1 cellular context compared by ENCODE assay signal in the genomic region with DNA sequence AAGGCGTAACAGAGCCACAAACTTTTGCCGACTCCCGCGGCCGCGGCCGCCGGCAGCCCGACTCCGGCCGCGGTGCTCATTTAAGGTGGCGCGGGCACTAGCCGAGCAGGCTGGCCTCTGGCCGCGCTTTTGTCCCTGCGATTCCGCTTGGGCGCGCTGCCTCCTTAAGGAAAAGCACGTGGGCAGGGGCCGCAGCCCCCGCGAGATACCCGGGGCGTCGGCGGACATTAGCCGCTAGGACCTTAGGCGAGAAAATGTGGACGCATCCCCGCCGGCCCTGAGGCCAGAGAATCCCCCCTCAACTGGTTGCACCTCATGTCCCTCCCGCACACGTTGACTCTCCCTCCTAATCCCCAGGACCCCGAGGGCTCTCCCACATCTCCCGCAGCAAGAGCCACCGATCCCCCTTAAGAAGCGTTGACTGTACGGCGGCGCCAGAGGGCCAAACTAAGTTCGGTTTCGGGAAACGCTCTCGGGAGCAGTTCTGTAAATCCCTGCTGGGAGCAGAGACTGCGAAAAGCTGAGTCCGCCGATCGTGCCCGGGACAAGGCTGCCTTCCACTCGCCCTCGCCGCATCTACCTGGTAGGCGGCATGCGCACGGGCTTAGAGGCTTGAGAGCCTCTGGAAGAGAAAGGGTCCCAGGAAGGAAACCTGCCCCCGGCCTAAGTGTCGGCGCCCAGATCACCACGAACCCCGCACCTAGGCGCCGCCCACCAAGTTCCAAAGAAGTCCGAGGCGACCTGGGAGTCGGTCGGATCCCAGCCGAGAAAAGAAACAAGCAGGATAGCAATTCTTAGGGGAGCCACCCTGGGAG.
TF ChIP-seq lines count a peak whose summit lies in the region.

No MANE protein-coding gene starts in this region.

TF ChIP-seq in HepG2, 621 proteins besides CTCF, POLR2A, EP300 and RAD21 (continued from another document and continues in another):
- TF ChIP-seq, protein P1, sequence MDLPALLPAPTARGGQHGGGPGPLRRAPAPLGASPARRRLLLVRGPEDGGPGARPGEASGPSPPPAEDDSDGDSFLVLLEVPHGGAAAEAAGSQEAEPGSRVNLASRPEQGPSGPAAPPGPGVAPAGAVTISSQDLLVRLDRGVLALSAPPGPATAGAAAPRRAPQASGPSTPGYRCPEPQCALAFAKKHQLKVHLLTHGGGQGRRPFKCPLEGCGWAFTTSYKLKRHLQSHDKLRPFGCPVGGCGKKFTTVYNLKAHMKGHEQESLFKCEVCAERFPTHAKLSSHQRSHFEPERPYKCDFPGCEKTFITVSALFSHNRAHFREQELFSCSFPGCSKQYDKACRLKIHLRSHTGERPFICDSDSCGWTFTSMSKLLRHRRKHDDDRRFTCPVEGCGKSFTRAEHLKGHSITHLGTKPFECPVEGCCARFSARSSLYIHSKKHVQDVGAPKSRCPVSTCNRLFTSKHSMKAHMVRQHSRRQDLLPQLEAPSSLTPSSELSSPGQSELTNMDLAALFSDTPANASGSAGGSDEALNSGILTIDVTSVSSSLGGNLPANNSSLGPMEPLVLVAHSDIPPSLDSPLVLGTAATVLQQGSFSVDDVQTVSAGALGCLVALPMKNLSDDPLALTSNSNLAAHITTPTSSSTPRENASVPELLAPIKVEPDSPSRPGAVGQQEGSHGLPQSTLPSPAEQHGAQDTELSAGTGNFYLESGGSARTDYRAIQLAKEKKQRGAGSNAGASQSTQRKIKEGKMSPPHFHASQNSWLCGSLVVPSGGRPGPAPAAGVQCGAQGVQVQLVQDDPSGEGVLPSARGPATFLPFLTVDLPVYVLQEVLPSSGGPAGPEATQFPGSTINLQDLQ (CRISPR knock-in tag; IDR thresholded peaks at IDR 0.05), result peak; percentile 94
- peak; percentile 81; the same call in 1 of the 2 replicates for TF ChIP-seq SIN3A (IDR thresholded peaks at IDR 0.05; ENCODE audit: borderline replicate concordance, low read depth, low read length)
- TF ChIP-seq PRPF4 (IDR thresholded peaks at IDR 0.05; ENCODE audit: low read depth, low read length, poor library complexity, severe bottlenecking), result peak; percentile 58
- TF ChIP-seq, protein P2, sequence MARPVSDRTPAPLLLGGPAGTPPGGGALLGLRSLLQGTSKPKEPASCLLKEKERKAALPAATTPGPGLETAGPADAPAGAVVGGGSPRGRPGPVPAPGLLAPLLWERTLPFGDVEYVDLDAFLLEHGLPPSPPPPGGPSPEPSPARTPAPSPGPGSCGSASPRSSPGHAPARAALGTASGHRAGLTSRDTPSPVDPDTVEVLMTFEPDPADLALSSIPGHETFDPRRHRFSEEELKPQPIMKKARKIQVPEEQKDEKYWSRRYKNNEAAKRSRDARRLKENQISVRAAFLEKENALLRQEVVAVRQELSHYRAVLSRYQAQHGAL (CRISPR knock-in tag; IDR thresholded peaks at IDR 0.05; ENCODE audit: not compliant biosample characterization), result no peak
- TF ChIP-seq, protein P3, sequence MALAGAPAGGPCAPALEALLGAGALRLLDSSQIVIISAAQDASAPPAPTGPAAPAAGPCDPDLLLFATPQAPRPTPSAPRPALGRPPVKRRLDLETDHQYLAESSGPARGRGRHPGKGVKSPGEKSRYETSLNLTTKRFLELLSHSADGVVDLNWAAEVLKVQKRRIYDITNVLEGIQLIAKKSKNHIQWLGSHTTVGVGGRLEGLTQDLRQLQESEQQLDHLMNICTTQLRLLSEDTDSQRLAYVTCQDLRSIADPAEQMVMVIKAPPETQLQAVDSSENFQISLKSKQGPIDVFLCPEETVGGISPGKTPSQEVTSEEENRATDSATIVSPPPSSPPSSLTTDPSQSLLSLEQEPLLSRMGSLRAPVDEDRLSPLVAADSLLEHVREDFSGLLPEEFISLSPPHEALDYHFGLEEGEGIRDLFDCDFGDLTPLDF (CRISPR knock-in tag; IDR thresholded peaks at IDR 0.05), result no peak
- TF ChIP-seq NR1H2 (CRISPR knock-in tag; IDR thresholded peaks at IDR 0.05; ENCODE audit: borderline replicate concordance, low read depth), result peak; percentile 85; the same call in 1 of the 2 replicates
- TF ChIP-seq HDAC2 (CRISPR knock-in tag; IDR thresholded peaks at IDR 0.05), result 0 out of 2 replicates have a peak, but pooled peaks have one; percentile 39
- TF ChIP-seq, protein P4, sequence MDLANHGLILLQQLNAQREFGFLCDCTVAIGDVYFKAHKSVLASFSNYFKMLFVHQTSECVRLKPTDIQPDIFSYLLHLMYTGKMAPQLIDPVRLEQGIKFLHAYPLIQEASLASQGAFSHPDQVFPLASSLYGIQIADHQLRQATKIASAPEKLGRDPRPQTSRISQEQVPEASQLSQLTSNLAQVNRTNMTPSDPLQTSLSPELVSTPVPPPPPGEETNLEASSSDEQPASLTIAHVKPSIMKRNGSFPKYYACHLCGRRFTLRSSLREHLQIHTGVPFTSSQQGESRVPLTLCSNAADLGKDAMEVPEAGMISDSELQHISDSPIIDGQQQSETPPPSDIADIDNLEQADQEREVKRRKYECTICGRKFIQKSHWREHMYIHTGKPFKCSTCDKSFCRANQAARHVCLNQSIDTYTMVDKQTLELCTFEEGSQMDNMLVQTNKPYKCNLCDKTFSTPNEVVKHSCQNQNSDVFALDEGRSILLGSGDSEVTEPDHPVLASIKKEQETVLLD (CRISPR knock-in tag; IDR thresholded peaks at IDR 0.05; ENCODE audit: low read depth), result 0 out of 2 replicates have a peak, but pooled peaks have one; percentile 56
- TF ChIP-seq ZNF562 (CRISPR knock-in tag; IDR thresholded peaks at IDR 0.05; ENCODE audit: borderline replicate concordance), result peak; percentile 76
- TF ChIP-seq CENPT (CRISPR knock-in tag; IDR thresholded peaks at IDR 0.05; ENCODE audit: low read depth), result peak; percentile 92; the same call in 1 of the 2 replicates
- TF ChIP-seq, protein P5, sequence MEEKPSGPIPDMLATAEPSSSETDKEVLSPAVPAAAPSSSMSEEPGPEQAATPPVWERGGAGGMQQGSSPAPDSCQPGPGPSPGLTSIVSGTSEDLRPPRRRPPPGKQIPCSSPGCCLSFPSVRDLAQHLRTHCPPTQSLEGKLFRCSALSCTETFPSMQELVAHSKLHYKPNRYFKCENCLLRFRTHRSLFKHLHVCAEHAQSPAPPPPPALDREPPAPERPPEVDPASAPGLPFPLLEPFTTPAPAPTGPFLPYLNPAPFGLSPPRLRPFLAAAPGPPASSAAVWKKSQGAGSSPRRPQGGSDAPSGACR (CRISPR knock-in tag; IDR thresholded peaks at IDR 0.05), result peak; percentile 70; the same call in 1 of the 2 replicates
- TF ChIP-seq, protein P6, sequence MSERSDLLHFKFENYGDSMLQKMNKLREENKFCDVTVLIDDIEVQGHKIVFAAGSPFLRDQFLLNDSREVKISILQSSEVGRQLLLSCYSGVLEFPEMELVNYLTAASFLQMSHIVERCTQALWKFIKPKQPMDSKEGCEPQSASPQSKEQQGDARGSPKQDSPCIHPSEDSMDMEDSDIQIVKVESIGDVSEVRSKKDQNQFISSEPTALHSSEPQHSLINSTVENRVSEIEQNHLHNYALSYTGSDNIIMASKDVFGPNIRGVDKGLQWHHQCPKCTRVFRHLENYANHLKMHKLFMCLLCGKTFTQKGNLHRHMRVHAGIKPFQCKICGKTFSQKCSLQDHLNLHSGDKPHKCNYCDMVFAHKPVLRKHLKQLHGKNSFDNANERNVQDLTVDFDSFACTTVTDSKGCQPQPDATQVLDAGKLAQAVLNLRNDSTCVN (CRISPR knock-in tag; IDR thresholded peaks at IDR 0.05; ENCODE audit: borderline replicate concordance), result peak; percentile 71; the same call in 1 of the 2 replicates
- TF ChIP-seq, protein P7, sequence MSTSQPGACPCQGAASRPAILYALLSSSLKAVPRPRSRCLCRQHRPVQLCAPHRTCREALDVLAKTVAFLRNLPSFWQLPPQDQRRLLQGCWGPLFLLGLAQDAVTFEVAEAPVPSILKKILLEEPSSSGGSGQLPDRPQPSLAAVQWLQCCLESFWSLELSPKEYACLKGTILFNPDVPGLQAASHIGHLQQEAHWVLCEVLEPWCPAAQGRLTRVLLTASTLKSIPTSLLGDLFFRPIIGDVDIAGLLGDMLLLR (CRISPR knock-in tag; IDR thresholded peaks at IDR 0.05), result peak; percentile 53; the same call in 1 of the 2 replicates
- peak; percentile 88 for TF ChIP-seq ZBTB20 (CRISPR knock-in tag; IDR thresholded peaks at IDR 0.05; ENCODE audit: borderline replicate concordance, low read depth)
- no peak; the same call in 1 of the 2 replicates for TF ChIP-seq CBX2 (IDR thresholded peaks at IDR 0.05; ENCODE audit: low read depth, low read length)
- peak; percentile 34; the same call in 1 of the 2 replicates for TF ChIP-seq CBX2 (CRISPR knock-in tag; IDR thresholded peaks at IDR 0.05; ENCODE audit: low read depth)
- peak; percentile 93 for TF ChIP-seq ZNF883 (CRISPR knock-in tag; IDR thresholded peaks at IDR 0.05; ENCODE audit: not compliant biosample characterization)
- TF ChIP-seq HNF4A (CRISPR knock-in tag; IDR thresholded peaks at IDR 0.05), result no peak
- TF ChIP-seq, protein P8, sequence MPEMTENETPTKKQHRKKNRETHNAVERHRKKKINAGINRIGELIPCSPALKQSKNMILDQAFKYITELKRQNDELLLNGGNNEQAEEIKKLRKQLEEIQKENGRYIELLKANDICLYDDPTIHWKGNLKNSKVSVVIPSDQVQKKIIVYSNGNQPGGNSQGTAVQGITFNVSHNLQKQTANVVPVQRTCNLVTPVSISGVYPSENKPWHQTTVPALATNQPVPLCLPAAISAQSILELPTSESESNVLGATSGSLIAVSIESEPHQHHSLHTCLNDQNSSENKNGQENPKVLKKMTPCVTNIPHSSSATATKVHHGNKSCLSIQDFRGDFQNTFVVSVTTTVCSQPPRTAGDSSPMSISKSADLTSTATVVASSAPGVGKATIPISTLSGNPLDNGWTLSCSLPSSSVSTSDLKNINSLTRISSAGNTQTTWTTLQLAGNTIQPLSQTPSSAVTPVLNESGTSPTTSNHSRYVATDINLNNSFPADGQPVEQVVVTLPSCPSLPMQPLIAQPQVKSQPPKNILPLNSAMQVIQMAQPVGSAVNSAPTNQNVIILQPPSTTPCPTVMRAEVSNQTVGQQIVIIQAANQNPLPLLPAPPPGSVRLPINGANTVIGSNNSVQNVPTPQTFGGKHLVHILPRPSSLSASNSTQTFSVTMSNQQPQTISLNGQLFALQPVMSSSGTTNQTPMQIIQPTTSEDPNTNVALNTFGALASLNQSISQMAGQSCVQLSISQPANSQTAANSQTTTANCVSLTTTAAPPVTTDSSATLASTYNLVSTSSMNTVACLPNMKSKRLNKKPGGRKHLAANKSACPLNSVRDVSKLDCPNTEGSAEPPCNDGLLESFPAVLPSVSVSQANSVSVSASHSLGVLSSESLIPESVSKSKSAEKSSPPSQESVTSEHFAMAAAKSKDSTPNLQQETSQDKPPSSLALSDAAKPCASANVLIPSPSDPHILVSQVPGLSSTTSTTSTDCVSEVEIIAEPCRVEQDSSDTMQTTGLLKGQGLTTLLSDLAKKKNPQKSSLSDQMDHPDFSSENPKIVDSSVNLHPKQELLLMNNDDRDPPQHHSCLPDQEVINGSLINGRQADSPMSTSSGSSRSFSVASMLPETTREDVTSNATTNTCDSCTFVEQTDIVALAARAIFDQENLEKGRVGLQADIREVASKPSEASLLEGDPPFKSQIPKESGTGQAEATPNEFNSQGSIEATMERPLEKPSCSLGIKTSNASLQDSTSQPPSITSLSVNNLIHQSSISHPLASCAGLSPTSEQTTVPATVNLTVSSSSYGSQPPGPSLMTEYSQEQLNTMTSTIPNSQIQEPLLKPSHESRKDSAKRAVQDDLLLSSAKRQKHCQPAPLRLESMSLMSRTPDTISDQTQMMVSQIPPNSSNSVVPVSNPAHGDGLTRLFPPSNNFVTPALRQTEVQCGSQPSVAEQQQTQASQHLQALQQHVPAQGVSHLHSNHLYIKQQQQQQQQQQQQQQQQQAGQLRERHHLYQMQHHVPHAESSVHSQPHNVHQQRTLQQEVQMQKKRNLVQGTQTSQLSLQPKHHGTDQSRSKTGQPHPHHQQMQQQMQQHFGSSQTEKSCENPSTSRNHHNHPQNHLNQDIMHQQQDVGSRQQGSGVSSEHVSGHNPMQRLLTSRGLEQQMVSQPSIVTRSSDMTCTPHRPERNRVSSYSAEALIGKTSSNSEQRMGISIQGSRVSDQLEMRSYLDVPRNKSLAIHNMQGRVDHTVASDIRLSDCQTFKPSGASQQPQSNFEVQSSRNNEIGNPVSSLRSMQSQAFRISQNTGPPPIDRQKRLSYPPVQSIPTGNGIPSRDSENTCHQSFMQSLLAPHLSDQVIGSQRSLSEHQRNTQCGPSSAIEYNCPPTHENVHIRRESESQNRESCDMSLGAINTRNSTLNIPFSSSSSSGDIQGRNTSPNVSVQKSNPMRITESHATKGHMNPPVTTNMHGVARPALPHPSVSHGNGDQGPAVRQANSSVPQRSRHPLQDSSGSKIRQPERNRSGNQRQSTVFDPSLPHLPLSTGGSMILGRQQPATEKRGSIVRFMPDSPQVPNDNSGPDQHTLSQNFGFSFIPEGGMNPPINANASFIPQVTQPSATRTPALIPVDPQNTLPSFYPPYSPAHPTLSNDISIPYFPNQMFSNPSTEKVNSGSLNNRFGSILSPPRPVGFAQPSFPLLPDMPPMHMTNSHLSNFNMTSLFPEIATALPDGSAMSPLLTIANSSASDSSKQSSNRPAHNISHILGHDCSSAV (CRISPR knock-in tag; IDR thresholded peaks at IDR 0.05; ENCODE audit: borderline replicate concordance), result no peak; the same call in 1 of the 2 replicates
- no peak for TF ChIP-seq NFE2L1 (CRISPR knock-in tag; IDR thresholded peaks at IDR 0.05; ENCODE audit: borderline replicate concordance)
- no peak for TF ChIP-seq ATRX (CRISPR knock-in tag; IDR thresholded peaks at IDR 0.05; ENCODE audit: borderline replicate concordance)
- peak; percentile 86 for TF ChIP-seq TOE1 (CRISPR knock-in tag; IDR thresholded peaks at IDR 0.05)
- peak; percentile 61; the same call in 1 of the 2 replicates for TF ChIP-seq ZNF746 (CRISPR knock-in tag; IDR thresholded peaks at IDR 0.05)
- TF ChIP-seq, protein P9, sequence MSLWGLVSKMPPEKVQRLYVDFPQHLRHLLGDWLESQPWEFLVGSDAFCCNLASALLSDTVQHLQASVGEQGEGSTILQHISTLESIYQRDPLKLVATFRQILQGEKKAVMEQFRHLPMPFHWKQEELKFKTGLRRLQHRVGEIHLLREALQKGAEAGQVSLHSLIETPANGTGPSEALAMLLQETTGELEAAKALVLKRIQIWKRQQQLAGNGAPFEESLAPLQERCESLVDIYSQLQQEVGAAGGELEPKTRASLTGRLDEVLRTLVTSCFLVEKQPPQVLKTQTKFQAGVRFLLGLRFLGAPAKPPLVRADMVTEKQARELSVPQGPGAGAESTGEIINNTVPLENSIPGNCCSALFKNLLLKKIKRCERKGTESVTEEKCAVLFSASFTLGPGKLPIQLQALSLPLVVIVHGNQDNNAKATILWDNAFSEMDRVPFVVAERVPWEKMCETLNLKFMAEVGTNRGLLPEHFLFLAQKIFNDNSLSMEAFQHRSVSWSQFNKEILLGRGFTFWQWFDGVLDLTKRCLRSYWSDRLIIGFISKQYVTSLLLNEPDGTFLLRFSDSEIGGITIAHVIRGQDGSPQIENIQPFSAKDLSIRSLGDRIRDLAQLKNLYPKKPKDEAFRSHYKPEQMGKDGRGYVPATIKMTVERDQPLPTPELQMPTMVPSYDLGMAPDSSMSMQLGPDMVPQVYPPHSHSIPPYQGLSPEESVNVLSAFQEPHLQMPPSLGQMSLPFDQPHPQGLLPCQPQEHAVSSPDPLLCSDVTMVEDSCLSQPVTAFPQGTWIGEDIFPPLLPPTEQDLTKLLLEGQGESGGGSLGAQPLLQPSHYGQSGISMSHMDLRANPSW (CRISPR knock-in tag; IDR thresholded peaks at IDR 0.05; ENCODE audit: borderline replicate concordance), result no peak
- peak; percentile 97 for TF ChIP-seq FOXC1 (CRISPR knock-in tag; IDR thresholded peaks at IDR 0.05; ENCODE audit: borderline replicate concordance)
- peak; percentile 40 for TF ChIP-seq ELF3 (CRISPR knock-in tag; IDR thresholded peaks at IDR 0.05)
- TF ChIP-seq HIVEP1 (CRISPR knock-in tag; IDR thresholded peaks at IDR 0.05), result peak; percentile 80
- TF ChIP-seq ZNF256 (CRISPR knock-in tag; conservative IDR thresholded peaks at IDR 0.05), result no peak
- TF ChIP-seq ESRRA (CRISPR knock-in tag; IDR thresholded peaks at IDR 0.05; ENCODE audit: low read depth), result peak; percentile 69; the same call in 1 of the 2 replicates
- TF ChIP-seq PAF1 (CRISPR knock-in tag; IDR thresholded peaks at IDR 0.05), result no peak
